8 cellular contexts compared by ENCODE assay signal in the genomic region with DNA sequence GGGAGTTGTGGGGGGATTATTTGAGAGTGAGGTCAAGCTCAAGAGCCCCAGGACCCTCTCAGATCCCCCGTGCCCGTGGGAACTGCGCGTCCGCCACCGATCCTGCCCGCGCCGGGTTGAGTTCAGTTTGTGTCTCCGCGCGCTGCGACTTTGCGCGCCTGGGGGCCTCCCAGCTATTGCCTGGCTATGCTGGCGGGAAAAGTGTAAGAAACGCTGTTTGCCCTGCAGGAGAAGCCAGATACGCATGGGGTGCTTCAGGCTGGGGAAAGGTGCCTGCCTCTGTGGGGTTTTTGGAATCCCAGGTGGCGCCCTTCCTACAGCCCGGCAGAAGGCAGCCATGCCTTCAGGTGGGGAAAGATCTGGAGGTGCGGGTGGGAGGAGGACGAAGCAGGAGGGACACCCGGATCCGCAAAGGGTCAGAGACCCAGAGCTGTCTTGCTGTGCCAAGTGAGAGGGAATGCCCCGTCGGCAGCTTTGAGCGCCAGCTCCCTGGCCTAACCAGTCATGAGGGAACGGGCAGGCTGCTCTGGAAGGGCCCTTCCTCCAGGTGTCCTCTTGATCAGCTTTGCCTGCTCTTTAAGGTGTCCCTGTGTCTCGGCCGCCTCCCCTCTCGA. TPM values are rescaled to one million over a fixed set of nuclear protein-coding genes. Genes with fewer than 3 reads are reported as not detected.
A peak's percentile ranks its signal among the peaks of the same experiment; 100 is the strongest.
DNase-seq lines count a peak whose midpoint lies in the region; TF ChIP-seq lines count a peak whose summit lies in the region.

No MANE protein-coding gene starts in this region.

- TF ChIP-seq CTCF in chondrocyte (IDR thresholded peaks at IDR 0.05) (no peak), MM.1S (IDR thresholded peaks at IDR 0.05; ENCODE audit: low read length) (no peak)

- H3K9ac ChIP-seq in HUES6 (ENCODE audit: low read length) (peak overlapping the region; percentile 99), mucosa of stomach (ENCODE audit: low read length) (peak overlapping the region; percentile 93), MM.1S (ENCODE audit: low read length) (no peak overlapping the region)

- peak overlapping the region; percentile 45 for H2AFZ ChIP-seq in ACC112 (ENCODE audit: low read length, unreplicated experiment)
- no peak overlapping the region for H2AFZ ChIP-seq in MM.1S (ENCODE audit: low read length)

- H3K27ac Mint-ChIP-seq in chondrocyte (ENCODE audit: unreplicated experiment) = peak overlapping the region; percentile 97

- H3K27ac ChIP-seq in ACC112 (ENCODE audit: low read depth, low read length) (peak overlapping the region; percentile 95), HUES6 (ENCODE audit: low read depth, low read length) (peak overlapping the region; percentile 99), MM.1S (ENCODE audit: low read length) (no peak overlapping the region)

- H3K4me2 ChIP-seq in MM.1S (ENCODE audit: low read depth, low read length) = no peak overlapping the region

- no peaks in the 10 kb centered on the region for H3K9me2 ChIP-seq in MM.1S (replicated peaks; ENCODE audit: insufficient read depth, low read length)

- H3K4me1 ChIP-seq in ACC112 (ENCODE audit: control insufficient read depth, insufficient read depth, low read length, unreplicated experiment) (peaks cover 34% of the 10 kb centered on the region), HUES6 (ENCODE audit: control insufficient read depth, insufficient read depth, low read length) (peaks cover 48% of the 10 kb centered on the region), mucosa of stomach (ENCODE audit: control insufficient read depth, insufficient read depth, low read length) (peaks cover 43% of the 10 kb centered on the region), MM.1S (ENCODE audit: low read length) (peaks cover 19% of the 10 kb centered on the region)

- peak overlapping the region; percentile 74 for H3K4me3 Mint-ChIP-seq in chondrocyte (ENCODE audit: unreplicated experiment)

- no peaks in the 10 kb centered on the region for H3K79me2 ChIP-seq in ACC112 (ENCODE audit: control insufficient read depth, insufficient read depth, low read length, unreplicated experiment)
- H3K79me2 ChIP-seq in MM.1S (ENCODE audit: low read length) = no peaks in the 10 kb centered on the region

- peaks cover 10% of the 10 kb centered on the region; the same call in 1 of the 2 replicates for H3F3A ChIP-seq in MM.1S (ENCODE audit: insufficient read depth, low read length)

- H4K20me1 ChIP-seq in MM.1S (ENCODE audit: insufficient read depth, low read length) = no peaks in the 10 kb centered on the region

- in situ Hi-C loops in ACHN (cut with HindIII; ENCODE audit: low pct_ligation_motif_present, low pct_unique_long_range_greater_than_20kb, low sequenced_read_pairs) = no loop called here

- H3K9me3 ChIP-seq in HUES6 (ENCODE audit: control insufficient read depth, insufficient read depth, low read depth, low read length) (no peaks in the 10 kb centered on the region), mucosa of stomach (ENCODE audit: control insufficient read depth, low read length) (no peaks in the 10 kb centered on the region), MM.1S (replicated peaks; ENCODE audit: insufficient read depth, low read length) (no peaks in the 10 kb centered on the region)

- H3K36me3 ChIP-seq in ACC112 (ENCODE audit: insufficient read depth, low read length) = no peaks in the 10 kb centered on the region
- H3K36me3 ChIP-seq in HUES6 (ENCODE audit: control insufficient read depth, insufficient read depth, low read length) = no peaks in the 10 kb centered on the region
- H3K36me3 ChIP-seq in mucosa of stomach (ENCODE audit: control insufficient read depth, insufficient read depth, low read length) = no peaks in the 10 kb centered on the region
- H3K36me3 ChIP-seq in MM.1S (replicated peaks; ENCODE audit: insufficient read depth, low read length) = no peaks in the 10 kb centered on the region

- DNase-seq in chondrocyte (ENCODE audit: low spot score) (no peak), NK-92 (lab: John Stamatoyannopoulos, UW; ENCODE audit: unreplicated experiment) (no peak), ACHN (no peak), MM.1S (no peak)
- DNase-seq in activated effector memory CD4-positive, alpha-beta T cell treated with anti-CD3 and anti-CD28 coated beads, Interleukin-2, amount 50 U/mL, for 16 hours = no peak

- no peaks in the 10 kb centered on the region for H3K9me3 Mint-ChIP-seq in chondrocyte (ENCODE audit: low read depth)

- H3K27me3 Mint-ChIP-seq in chondrocyte (ENCODE audit: low read depth) = no peaks in the 10 kb centered on the region

- no peaks in the 10 kb centered on the region for H3K36me3 Mint-ChIP-seq in chondrocyte (ENCODE audit: low read depth)

- H3K27me3 ChIP-seq in ACC112 (ENCODE audit: insufficient read depth, low read length) (no peaks in the 10 kb centered on the region), HUES6 (ENCODE audit: control insufficient read depth, insufficient read depth, low read length) (no peaks in the 10 kb centered on the region), mucosa of stomach (ENCODE audit: control insufficient read depth, insufficient read depth, low read length) (no peaks in the 10 kb centered on the region), MM.1S (replicated peaks; ENCODE audit: insufficient read depth, low read length) (no peaks in the 10 kb centered on the region)

- H3K4me3 ChIP-seq in ACC112 (ENCODE audit: low read depth, low read length) = peak overlapping the region; percentile 82
- peak overlapping the region; percentile 66 for H3K4me3 ChIP-seq in HUES6 (ENCODE audit: low read depth, low read length)
- H3K4me3 ChIP-seq in mucosa of stomach (ENCODE audit: low read length) = peak overlapping the region; percentile 52
- H3K4me3 ChIP-seq in MM.1S (ENCODE audit: low read length) = no peak overlapping the region

- H3K4me1 Mint-ChIP-seq in chondrocyte (ENCODE audit: low read depth) = peaks cover 41% of the 10 kb centered on the region

RNA-seq across cellular contexts. Expression of a gene that starts 22.5 kb away (rescaled TPM):
- total RNA-seq in chondrocyte = not detected in 3 replicates
